ENCODE assay signal across 11 cellular contexts in genomic region chr14:92665699-92666110, GRCh38.
A peak's percentile ranks its signal among the peaks of the same experiment; 100 is the strongest.
DNase-seq lines count a peak whose midpoint lies in the region; ATAC-seq and TF ChIP-seq lines count a peak whose summit lies in the region.
"Had no signal": no experiment of that assay in that cellular context is flagged by ENCODE, and none has a peak within 500 bp of the region (broad histone marks: within the 10 kb centered on the region; RNA-seq: fewer than 3 reads in every experiment).

No MANE protein-coding gene starts in this region.

- no peaks in the 10 kb centered on the region for H3K27me3 Mint-ChIP-seq in CD14-positive monocyte (ENCODE audit: low read depth in 3 of 3)
- no peaks in the 10 kb centered on the region for H3K27me3 Mint-ChIP-seq in activated T-helper 17 cell treated with anti-CD3 and anti-CD28 coated beads, Interleukin-2, amount 50 U/mL, for 72 hours

- H3K27ac ChIP-seq in lower lobe of right lung: no peak overlapping the region
- H3K27ac ChIP-seq: C4-2B, vagina had no signal

- peaks cover 84% of the 10 kb centered on the region for H3K4me1 Mint-ChIP-seq in CD14-positive monocyte
- H3K4me1 Mint-ChIP-seq in activated T-helper 17 cell treated with anti-CD3 and anti-CD28 coated beads, Interleukin-2, amount 50 U/mL, for 72 hours: peaks cover 60% of the 10 kb centered on the region

- peak overlapping the region; percentile 94 to 100 (median 96) for H3K27ac Mint-ChIP-seq in CD14-positive monocyte
- H3K27ac Mint-ChIP-seq in activated T-helper 17 cell treated with anti-CD3 and anti-CD28 coated beads, Interleukin-2, amount 50 U/mL, for 72 hours: peak overlapping the region; percentile 92
- H3K27ac Mint-ChIP-seq: brain had no signal

- TF ChIP-seq CTCF in CD14-positive monocyte (IDR thresholded peaks at IDR 0.05) (no peak), lower lobe of right lung (IDR thresholded peaks at IDR 0.05) (no peak)

- H3K36me3 Mint-ChIP-seq in CD14-positive monocyte: peaks cover 91 to 96% of the 10 kb centered on the region in 2 donors
- peaks cover 85% of the 10 kb centered on the region for H3K36me3 Mint-ChIP-seq in activated T-helper 17 cell treated with anti-CD3 and anti-CD28 coated beads, Interleukin-2, amount 50 U/mL, for 72 hours (ENCODE audit: low read depth)
- H3K36me3 Mint-ChIP-seq: brain had no signal

- intact Hi-C loops in CD14-positive monocyte (cut with micrococcal nuclease) (no loop called here), lower lobe of right lung (cut with DNase I) (no loop called here)

- peaks cover 0 to 4% (median 0%) of the 10 kb centered on the region in 7 donors for H3K9me3 Mint-ChIP-seq in CD14-positive monocyte
- H3K9me3 Mint-ChIP-seq in activated T-helper 17 cell treated with anti-CD3 and anti-CD28 coated beads, Interleukin-2, amount 50 U/mL, for 72 hours: no peaks in the 10 kb centered on the region

- peak; percentile 32 for ATAC-seq in activated T-helper 17 cell treated with anti-CD3 and anti-CD28 coated beads, Interleukin-2, amount 50 U/mL, for 72 hours (replicated peaks)
- ATAC-seq in lower lobe of right lung (peak; percentile 48 to 61), HG03280 (IDR thresholded peaks at IDR 0.05; ENCODE audit: unreplicated experiment) (no peak)

- peak overlapping the region; percentile 55 to 78 for H3K4me3 Mint-ChIP-seq in CD14-positive monocyte
- peak overlapping the region; percentile 79 for H3K4me3 Mint-ChIP-seq in activated T-helper 17 cell treated with anti-CD3 and anti-CD28 coated beads, Interleukin-2, amount 50 U/mL, for 72 hours
- H3K4me3 Mint-ChIP-seq: brain had no signal

- H3K36me3 ChIP-seq in lower lobe of right lung: peaks cover 54% of the 10 kb centered on the region

- peaks cover 37% of the 10 kb centered on the region for H3K4me1 ChIP-seq in lower lobe of right lung

- no peak overlapping the region for H3K4me3 ChIP-seq in Jurkat, Clone E6-1 (ENCODE audit: low read length)
- no peak overlapping the region for H3K4me3 ChIP-seq in lower lobe of right lung
- H3K4me3 ChIP-seq: vagina had no signal

- no peaks in the 10 kb centered on the region for H3K27me3 ChIP-seq in lower lobe of right lung (ENCODE audit: low read depth)
- H3K27me3 ChIP-seq: vagina had no signal

- DNase-seq in CD14-positive monocyte (ENCODE audit: low spot score) (peak; percentile 66), lower lobe of right lung (no peak), H4 (ENCODE audit: low spot score) (no peak), NCI-H748 treated with DMSO at 0.1 percent for 48 hours (lab: John Stamatoyannopoulos, UW) (no peak), SHP77 treated with DMSO at 0.1 percent for 48 hours (lab: John Stamatoyannopoulos, UW) (no peak)
- peak; percentile 43 for DNase-seq in Jurkat, Clone E6-1 (ENCODE audit: low read depth, low spot score)

- no peaks in the 10 kb centered on the region for H3K9me3 ChIP-seq in lower lobe of right lung
- H3K9me3 ChIP-seq: vagina had no signal

Comparison
In these comparisons a context has a peak if more than half of its experiments do, and no peak if none do; other contexts are left out.
1. DNase-seq: peak in CD14-positive monocyte (single experiment) and Jurkat, Clone E6-1 (single experiment); none in lower lobe of right lung (single experiment), H4 (single experiment), NCI-H748 treated with DMSO at 0.1 percent for 48 hours (single experiment) and SHP77 treated with DMSO at 0.1 percent for 48 hours (single experiment).